8 cellular contexts compared by ENCODE assay signal in the genomic region with DNA sequence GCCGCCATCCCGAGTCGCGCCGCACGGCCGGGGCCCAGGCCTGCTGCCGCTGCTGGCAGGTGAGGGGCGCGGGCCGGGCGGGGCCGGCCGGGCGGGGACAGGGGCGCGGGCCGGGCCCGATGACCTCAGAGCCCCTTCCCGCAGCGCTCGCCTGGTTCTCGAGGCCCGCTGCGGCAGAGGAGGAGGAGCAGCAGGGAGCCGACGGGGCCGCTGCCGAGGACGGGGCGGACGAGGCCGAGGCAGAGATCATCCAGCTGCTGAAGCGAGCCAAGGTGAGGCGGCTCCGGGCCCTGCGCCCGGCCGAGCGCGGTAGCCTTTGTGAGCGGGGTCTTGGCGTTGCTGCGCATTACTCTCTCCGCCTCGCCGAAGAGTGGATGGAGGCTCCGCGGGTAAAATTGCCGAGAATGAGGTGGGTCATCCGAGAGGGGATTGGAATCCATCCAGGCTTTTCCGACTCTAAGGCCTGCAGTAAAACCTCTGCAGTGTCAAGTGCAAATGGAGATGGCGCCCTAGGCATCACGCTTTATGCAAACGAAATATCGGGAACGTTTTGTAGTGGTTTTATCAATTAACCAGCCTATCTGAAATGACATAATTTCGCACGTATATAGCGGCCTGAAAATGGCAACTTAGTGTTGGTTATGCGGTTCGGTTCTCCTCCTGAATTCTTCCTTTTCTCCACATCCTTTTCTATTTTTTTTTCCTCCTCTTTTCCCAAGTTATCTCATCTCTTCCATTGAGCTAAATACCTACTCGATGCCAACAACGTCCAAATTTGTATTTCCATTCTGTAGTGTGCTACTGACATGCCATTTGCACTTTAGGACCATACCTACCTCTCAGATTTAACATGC. TPM values are rescaled to one million over a fixed set of nuclear protein-coding genes. Genes with fewer than 3 reads are reported as not detected.
DNase-seq lines count a peak whose midpoint lies in the region; ATAC-seq and TF ChIP-seq lines count a peak whose summit lies in the region.

No MANE protein-coding gene starts in this region.

- H3K9me3 ChIP-seq in ES-I3 (ENCODE audit: control insufficient read depth, insufficient read depth, low read length) = peaks cover 7% of the 10 kb centered on the region
- peaks cover 8% of the 10 kb centered on the region for H3K9me3 ChIP-seq in HUES6 (ENCODE audit: control insufficient read depth, insufficient read depth, low read depth, low read length)
- H3K9me3 ChIP-seq in osteoblast (ENCODE audit: low read depth, low read length) = no peaks in the 10 kb centered on the region

- intact Hi-C loops in activated B cell treated with CpG ODN at 0.5 μM for 24 hours (cut with micrococcal nuclease) = loop anchor here (2.0 kb wide), 2 partner anchors 301 to 1697 kb away; a partner anchor contains a TSS

- H3K27me3 ChIP-seq in HUES6 (ENCODE audit: control insufficient read depth, insufficient read depth, low read length) = no peaks in the 10 kb centered on the region
- no peaks in the 10 kb centered on the region for H3K27me3 ChIP-seq in osteoblast (ENCODE audit: insufficient read depth, low read length)

- CTCF ChIA-PET in activated B cell treated with CpG ODN at 0.5 μM for 24 hours (lab: Charles Lee) = interaction anchor here (1.6 to 3.3 kb wide), 3 partner anchors 55 to 742 kb away, joined by 3 to 25 read pairs (median 14); a partner anchor contains a TSS

- H3K27me3 Mint-ChIP-seq in activated B cell treated with CpG ODN at 0.5 μM for 24 hours = no peaks in the 10 kb centered on the region

- H3K4me1 ChIP-seq in ES-I3 (ENCODE audit: insufficient read depth, low read length) = no peaks in the 10 kb centered on the region
- peaks cover 3% of the 10 kb centered on the region; the same call in 1 of the 2 replicates for H3K4me1 ChIP-seq in HUES6 (ENCODE audit: control insufficient read depth, insufficient read depth, low read length)
- peaks cover 19% of the 10 kb centered on the region for H3K4me1 ChIP-seq in osteoblast (ENCODE audit: insufficient read depth, low read length)

- H3K79me2 ChIP-seq in osteoblast (ENCODE audit: insufficient read depth, low read length) = peaks cover 40% of the 10 kb centered on the region

- H3K4me3 Mint-ChIP-seq in activated B cell treated with CpG ODN at 0.5 μM for 24 hours = peak overlapping the region; percentile 85

- peaks cover 59% of the 10 kb centered on the region for H3K36me3 Mint-ChIP-seq in activated B cell treated with CpG ODN at 0.5 μM for 24 hours (ENCODE audit: low read depth)

- no peaks in the 10 kb centered on the region for H3K9me3 Mint-ChIP-seq in activated B cell treated with CpG ODN at 0.5 μM for 24 hours

- ATAC-seq in GM21390 (IDR thresholded peaks at IDR 0.05; ENCODE audit: unreplicated experiment) = peak; percentile 33
- ATAC-seq in activated B cell treated with CpG ODN at 0.5 μM for 24 hours (ENCODE audit: low read depth) = peak; percentile 18

- DNase-seq in activated B cell treated with CpG ODN at 0.5 μM for 24 hours (no peak), fibroblast of the aortic adventitia (ENCODE audit: low read depth) (peak; percentile 50), osteoblast (ENCODE audit: insufficient read length, low spot score, missing footprints) (peak; percentile 18), dedifferentiated amniotic fluid mesenchymal stem cell (ENCODE audit: extremely low spot score) (no peak)
- DNase-seq in NK-92 treated with Interleukin-12 subunit alpha and Interleukin-12 subunit beta, amount 100 ng/mL, for 24 hours (lab: John Stamatoyannopoulos, UW) = no peak

- TF ChIP-seq CTCF in activated B cell treated with CpG ODN at 0.5 μM for 24 hours (IDR thresholded peaks at IDR 0.05) (no peak), fibroblast of the aortic adventitia (IDR thresholded peaks at IDR 0.05; ENCODE audit: insufficient read depth, low read length) (no peak), osteoblast (IDR thresholded peaks at IDR 0.05; ENCODE audit: extremely low read depth, low read depth, low read length) (no peak)

- H3K4me3 ChIP-seq in HUES6 (ENCODE audit: low read depth, low read length) (peak overlapping the region; percentile 86), fibroblast of the aortic adventitia (ENCODE audit: low read depth, low read length) (peak overlapping the region; percentile 83), osteoblast (ENCODE audit: insufficient read depth, low read length) (peak overlapping the region; percentile 84)

- POLR2A ChIA-PET in activated B cell treated with CpG ODN at 0.5 μM for 24 hours (lab: Charles Lee) = interaction anchor here (0.7 to 1.7 kb wide), 4 partner anchors 29 to 497 kb away, joined by 3 to 6 read pairs (median 3); a partner anchor contains a TSS

- peak overlapping the region; percentile 89 for H3K27ac Mint-ChIP-seq in activated B cell treated with CpG ODN at 0.5 μM for 24 hours

- H3K36me3 ChIP-seq in ES-I3 (ENCODE audit: insufficient read depth, low read length) (peaks cover 39% of the 10 kb centered on the region), HUES6 (ENCODE audit: control insufficient read depth, insufficient read depth, low read length) (peaks cover 49% of the 10 kb centered on the region), osteoblast (ENCODE audit: insufficient read depth, low read length) (peaks cover 38% of the 10 kb centered on the region)

- H3K9ac ChIP-seq in ES-I3 (ENCODE audit: low read depth, low read length) = peak overlapping the region; percentile 75
- H3K9ac ChIP-seq in HUES6 (ENCODE audit: low read length) = peak overlapping the region; percentile 94

- peak overlapping the region; percentile 71 for H2AFZ ChIP-seq in osteoblast (ENCODE audit: low read length)

- H3K27ac ChIP-seq in HUES6 (ENCODE audit: low read depth, low read length) (peak overlapping the region; percentile 84), osteoblast (ENCODE audit: low read depth, low read length) (peak overlapping the region; percentile 96)

- H3K4me2 ChIP-seq in osteoblast (ENCODE audit: insufficient read depth, low read length) = peak overlapping the region; percentile 97

- H3K4me1 Mint-ChIP-seq in activated B cell treated with CpG ODN at 0.5 μM for 24 hours = peaks cover 28% of the 10 kb centered on the region

- H4K20me1 ChIP-seq in osteoblast (ENCODE audit: insufficient read depth, low read length) = peaks cover 11% of the 10 kb centered on the region

RNA-seq across cellular contexts. Expression of a gene that starts 0.6 kb away (rescaled TPM):
- total RNA-seq in activated B cell treated with CpG ODN at 0.5 μM for 24 hours (29.7 and 34.2 TPM in 2 replicates), fibroblast of the aortic adventitia (ENCODE audit: low replicate concordance) (21.4 and 52.0 TPM in 2 replicates), osteoblast (31.8 and 39.8 TPM in 2 replicates)

RNA-seq across cellular contexts. Expression of a gene that starts 0.7 kb away (rescaled TPM):
- total RNA-seq in activated B cell treated with CpG ODN at 0.5 μM for 24 hours (15.0 and 18.1 TPM in 2 replicates), fibroblast of the aortic adventitia (ENCODE audit: low replicate concordance) (17.3 and 26.2 TPM in 2 replicates), osteoblast (11.6 and 14.7 TPM in 2 replicates)

RNA-seq across cellular contexts. Expression of a gene that starts 55.3 kb away (rescaled TPM):
- total RNA-seq in activated B cell treated with CpG ODN at 0.5 μM for 24 hours (not detected in 2 replicates), fibroblast of the aortic adventitia (ENCODE audit: low replicate concordance) (0.90 and 19.3 TPM in 2 replicates), osteoblast (4.7 and 5.9 TPM in 2 replicates)

Comparison
In these comparisons a context has a peak if more than half of its experiments do, and no peak if none do; other contexts are left out.
1. DNase-seq: peak in fibroblast of the aortic adventitia (single experiment) and osteoblast (single experiment); none in activated B cell treated with CpG ODN at 0.5 μM for 24 hours (single experiment), NK-92 treated with Interleukin-12 subunit alpha and Interleukin-12 subunit beta, amount 100 ng/mL, for 24 hours (single experiment) and dedifferentiated amniotic fluid mesenchymal stem cell (single experiment).
2. Peak in every context shown above with its lines, with median percentiles within 50 percentile points of each other: H3K4me3 ChIP-seq.